In the genomic region with DNA sequence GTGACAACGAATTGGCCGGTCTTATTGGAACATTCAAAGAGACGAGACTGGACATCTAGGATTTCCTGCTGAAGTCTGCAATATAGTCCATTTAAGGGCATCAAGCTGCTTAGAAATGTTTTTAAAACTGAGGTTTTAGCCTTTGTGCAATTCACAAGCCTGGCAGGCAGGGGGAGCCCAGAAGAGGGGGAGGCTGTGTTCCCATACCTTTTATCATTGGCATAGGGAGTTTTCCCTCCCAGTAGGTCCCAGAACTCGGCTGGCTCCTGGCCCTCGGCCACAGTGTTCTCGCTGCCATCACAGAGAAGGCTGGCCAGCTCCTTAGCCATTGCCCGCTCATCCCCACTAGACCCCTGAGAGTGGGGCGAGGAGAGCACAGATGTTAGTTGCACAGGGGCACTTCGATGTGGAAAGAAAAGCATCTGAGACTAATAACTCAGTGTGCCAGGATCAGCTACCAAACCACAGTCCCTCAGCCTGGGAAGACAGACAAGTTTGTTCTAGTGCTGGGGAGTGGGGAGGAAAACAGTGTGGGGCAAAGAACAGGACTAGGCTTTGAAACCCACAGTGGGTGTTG, we compare ENCODE assay signal across 8 cellular contexts. TPM values are rescaled to one million over a fixed set of nuclear protein-coding genes. Genes with fewer than 3 reads are reported as not detected.
DNase-seq lines count a peak whose midpoint lies in the region; ATAC-seq and TF ChIP-seq lines count a peak whose summit lies in the region.

No MANE protein-coding gene starts in this region.

- no peak overlapping the region for H3K9ac ChIP-seq in smooth muscle cell (ENCODE audit: low read depth)

- intact Hi-C loops in left cardiac atrium (cut with DNase I) = no loop called here

- no peaks in the 10 kb centered on the region for H3K27me3 Mint-ChIP-seq in activated naive CD8-positive, alpha-beta T cell treated with anti-CD3 and anti-CD28 coated beads for 36 hours

- H3K79me2 ChIP-seq in smooth muscle cell (ENCODE audit: low read depth) = no peaks in the 10 kb centered on the region

- H3K36me3 ChIP-seq in smooth muscle cell (ENCODE audit: low read depth) = peaks cover 4% of the 10 kb centered on the region

- H4K20me1 ChIP-seq in smooth muscle cell (ENCODE audit: low read depth) = no peaks in the 10 kb centered on the region

- no peak overlapping the region for H3K4me3 ChIP-seq in smooth muscle cell

- H3K4me1 Mint-ChIP-seq in activated naive CD8-positive, alpha-beta T cell treated with anti-CD3 and anti-CD28 coated beads for 36 hours = peaks cover 3% of the 10 kb centered on the region

- TF ChIP-seq CTCF in smooth muscle cell (IDR thresholded peaks at IDR 0.05; ENCODE audit: borderline replicate concordance, insufficient read depth, poor library complexity, severe bottlenecking) = peak; percentile 74

- no peak overlapping the region for H3K4me3 Mint-ChIP-seq in activated naive CD8-positive, alpha-beta T cell treated with anti-CD3 and anti-CD28 coated beads for 36 hours

- H3K9me3 ChIP-seq in smooth muscle cell (replicated peaks; ENCODE audit: low read depth) = no peaks in the 10 kb centered on the region

- no peaks in the 10 kb centered on the region for H3K4me1 ChIP-seq in smooth muscle cell (ENCODE audit: low read depth)

- H3K36me3 Mint-ChIP-seq in activated naive CD8-positive, alpha-beta T cell treated with anti-CD3 and anti-CD28 coated beads for 36 hours = peaks cover 2% of the 10 kb centered on the region

- no peak overlapping the region for H2AFZ ChIP-seq in smooth muscle cell (ENCODE audit: low read depth)

- no peak overlapping the region for H3K4me2 ChIP-seq in smooth muscle cell

- H3K27ac Mint-ChIP-seq in activated naive CD8-positive, alpha-beta T cell treated with anti-CD3 and anti-CD28 coated beads for 36 hours = no peak overlapping the region

- DNase-seq in Ammon's horn (ENCODE audit: low spot score) (peak; percentile 49), NCI-H774 (lab: John Stamatoyannopoulos, UW) (peak; percentile 19), left cardiac atrium (peak; percentile 45), smooth muscle cell (lab: John Stamatoyannopoulos, UW; ENCODE audit: unreplicated experiment) (no peak)
- peak; percentile 19 for DNase-seq in activated naive CD8-positive, alpha-beta T cell treated with anti-CD3 and anti-CD28 coated beads for 36 hours

- no peak overlapping the region for H3K27ac ChIP-seq in smooth muscle cell (ENCODE audit: low read depth)

- H3F3A ChIP-seq in smooth muscle cell (ENCODE audit: low read depth) = no peaks in the 10 kb centered on the region

- no peaks in the 10 kb centered on the region for H3K9me3 Mint-ChIP-seq in activated naive CD8-positive, alpha-beta T cell treated with anti-CD3 and anti-CD28 coated beads for 36 hours

- no peaks in the 10 kb centered on the region for H3K27me3 ChIP-seq in smooth muscle cell (ENCODE audit: low read depth)

- ATAC-seq in GM18502 (IDR thresholded peaks at IDR 0.05; ENCODE audit: poor library complexity, unreplicated experiment) (peak; percentile 55), left cardiac atrium (peak; percentile 83 to 84), GM21526 (IDR thresholded peaks at IDR 0.05; ENCODE audit: low FRiP score, unreplicated experiment) (no peak), GM21423 (IDR thresholded peaks at IDR 0.05; ENCODE audit: unreplicated experiment) (no peak)

- 64% methylated on average over 9 of the region's 9 CpGs for WGBS in smooth muscle cell (ENCODE audit: low lambda C conversion rate)

RNA-seq across cellular contexts. Expression of gene AVIL, which starts 15.1 kb away (rescaled TPM):
- total RNA-seq in activated naive CD8-positive, alpha-beta T cell treated with anti-CD3 and anti-CD28 coated beads for 36 hours = 1 to 10 TPM; 1.2 to 1.8 TPM
- total RNA-seq in left cardiac atrium (1 to 10 TPM; 2.7 to 2.8 TPM), smooth muscle cell (7.0 and 17.1 TPM in 2 replicates)
- 1.2 and 9.1 TPM in 2 replicates for polyA plus RNA-seq in smooth muscle cell

RNA-seq across cellular contexts. Expression of gene TSFM, which starts 20.8 kb away (rescaled TPM):
- 10 to 100 TPM; 67.7 to 74.7 TPM for total RNA-seq in activated naive CD8-positive, alpha-beta T cell treated with anti-CD3 and anti-CD28 coated beads for 36 hours
- 10 to 100 TPM; 29.2 to 38.1 TPM for total RNA-seq in left cardiac atrium
- 14.5 and 16.8 TPM in 2 replicates for total RNA-seq in smooth muscle cell
- 24.0 and 28.5 TPM in 2 replicates for polyA plus RNA-seq in smooth muscle cell

RNA-seq across cellular contexts. Expression of gene EEF1AKMT3, which starts 31.0 kb away (rescaled TPM):
- 1 to 10 TPM; 3.7 to 3.9 TPM for total RNA-seq in activated naive CD8-positive, alpha-beta T cell treated with anti-CD3 and anti-CD28 coated beads for 36 hours
- total RNA-seq in left cardiac atrium (1 to 10 TPM; 2.9 to 3.3 TPM), smooth muscle cell (6.2 and 8.0 TPM in 2 replicates)
- polyA plus RNA-seq in smooth muscle cell = 9.0 and 9.9 TPM in 2 replicates

RNA-seq across cellular contexts. Expression of gene METTL1, which starts 31.5 kb away (rescaled TPM):
- total RNA-seq in activated naive CD8-positive, alpha-beta T cell treated with anti-CD3 and anti-CD28 coated beads for 36 hours = 10 to 100 TPM; 59.6 to 60.1 TPM
- 10 to 100 TPM in 1 of 2 donors, 1 to 10 TPM in 1; 7.2 to 16.0 TPM for total RNA-seq in left cardiac atrium
- 4.1 and 7.7 TPM in 2 replicates for total RNA-seq in smooth muscle cell
- 20.3 and 24.9 TPM in 2 replicates for polyA plus RNA-seq in smooth muscle cell

RNA-seq across cellular contexts. Expression of gene CYP27B1, which starts 36.5 kb away (rescaled TPM):
- total RNA-seq in activated naive CD8-positive, alpha-beta T cell treated with anti-CD3 and anti-CD28 coated beads for 36 hours = 10 to 100 TPM in 1 of 2 experiments, 1 to 10 TPM in 1; 9.6 to 12.0 TPM
- total RNA-seq in left cardiac atrium = 1 to 10 TPM in 1 of 2 donors, under 1 TPM in 1; 0.44 to 1.5 TPM
- total RNA-seq in smooth muscle cell = 0.81 and 0.90 TPM in 2 replicates
- polyA plus RNA-seq in smooth muscle cell = 1.3 and 1.7 TPM in 2 replicates

Comparison
In these comparisons a context has a peak if more than half of its experiments do, and no peak if none do; other contexts are left out.
1. ATAC-seq: peak in GM18502 (single experiment) and left cardiac atrium (2 of 2); none in GM21526 (single experiment) and GM21423 (single experiment).